In the genomic region with DNA sequence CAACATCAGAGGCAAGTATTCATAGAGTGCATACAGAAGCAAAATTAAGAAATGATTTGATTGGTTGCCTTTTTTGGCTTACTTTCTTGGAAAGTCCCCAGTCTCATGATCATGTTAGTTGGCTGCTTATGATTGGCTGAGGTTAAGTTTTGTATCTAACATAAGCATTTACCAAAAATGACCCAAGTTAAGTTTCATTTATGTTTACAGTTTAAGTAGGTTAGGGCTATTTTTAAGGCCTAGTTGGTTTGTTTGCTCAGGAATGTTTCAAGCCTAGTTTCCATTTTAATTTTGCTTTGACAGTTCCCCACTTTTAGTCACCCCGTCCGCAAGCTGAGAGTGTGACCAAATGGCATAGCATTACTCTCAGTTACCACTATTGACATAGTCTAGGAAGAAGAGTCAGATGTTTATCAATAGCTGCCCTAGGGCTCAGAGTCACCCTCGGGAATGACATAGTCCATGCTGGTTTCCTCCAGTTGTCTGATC, we compare ENCODE assay signal across 10 cellular contexts. TPM values are rescaled to one million over a fixed set of nuclear protein-coding genes. Genes with fewer than 3 reads are reported as not detected.
A peak's percentile ranks its signal among the peaks of the same experiment; 100 is the strongest.
DNase-seq lines count a peak whose midpoint lies in the region; ATAC-seq and TF ChIP-seq lines count a peak whose summit lies in the region.
"Had no signal": no experiment of that assay in that cellular context is flagged by ENCODE, and none has a peak within 500 bp of the region (broad histone marks: within the 10 kb centered on the region; RNA-seq: fewer than 3 reads in every experiment).

No MANE protein-coding gene starts in this region.

- DNase-seq in GM10266 (ENCODE audit: extremely low spot score) (peak; percentile 35), DMS153 (lab: John Stamatoyannopoulos, UW) (no peak), HuH-7 (ENCODE audit: low spot score) (no peak), NCI-H2081 (lab: John Stamatoyannopoulos, UW) (no peak)
- no peak for DNase-seq in activated T-helper 2 cell treated with anti-CD3 and anti-CD28 coated beads, Interferon-gamma antibody, Interleukin-2, Interleukin-4, amounts not matched to agents 10 μg/mL and 5 μg/mL and 100 μg/mL, durations not matched to agents 14 hours and 24 hours and 36 hours (ENCODE audit: low spot score)
- DNase-seq: NCI-H345; stimulated activated CD4-positive, alpha-beta T cell treated with anti-CD3 and anti-CD28 coated beads, Interleukin-4, amount 100 ng/mL, for 24 hours had no signal

- peaks cover 15% of the 10 kb centered on the region for H3K36me3 Mint-ChIP-seq in activated T-helper 2 cell treated with anti-CD3 and anti-CD28 coated beads, Interferon-gamma antibody, Interleukin-2, Interleukin-4, amounts not matched to agents 10 μg/mL and 5 μg/mL and 100 μg/mL, durations not matched to agents 14 hours and 24 hours and 36 hours (ENCODE audit: low read depth)

- H3K4me1 Mint-ChIP-seq in activated T-helper 2 cell treated with anti-CD3 and anti-CD28 coated beads, Interferon-gamma antibody, Interleukin-2, Interleukin-4, amounts not matched to agents 10 μg/mL and 5 μg/mL and 100 μg/mL, durations not matched to agents 14 hours and 24 hours and 36 hours (ENCODE audit: low read depth) = peaks cover 8% of the 10 kb centered on the region

- TF ChIP-seq CTCF in GM10266 (IDR thresholded peaks at IDR 0.05; ENCODE audit: control insufficient read depth, insufficient read depth, low read depth, missing control alignments) = no peak

- ATAC-seq in GM18519 (IDR thresholded peaks at IDR 0.05; ENCODE audit: low FRiP score, unreplicated experiment) = peak; percentile 61
- peak; percentile 67 for ATAC-seq in HG02885 (IDR thresholded peaks at IDR 0.05; ENCODE audit: poor library complexity, unreplicated experiment)
- ATAC-seq in GM21723 (IDR thresholded peaks at IDR 0.05; ENCODE audit: unreplicated experiment) = no peak

- no peak overlapping the region for H3K4me3 Mint-ChIP-seq in activated T-helper 2 cell treated with anti-CD3 and anti-CD28 coated beads, Interferon-gamma antibody, Interleukin-2, Interleukin-4, amounts not matched to agents 10 μg/mL and 5 μg/mL and 100 μg/mL, durations not matched to agents 14 hours and 24 hours and 36 hours (ENCODE audit: low read depth)

- H3K27ac Mint-ChIP-seq in activated T-helper 2 cell treated with anti-CD3 and anti-CD28 coated beads, Interferon-gamma antibody, Interleukin-2, Interleukin-4, amounts not matched to agents 10 μg/mL and 5 μg/mL and 100 μg/mL, durations not matched to agents 14 hours and 24 hours and 36 hours = peak overlapping the region; percentile 42

- intact Hi-C loops in activated T-helper 2 cell treated with anti-CD3 and anti-CD28 coated beads, Interferon-gamma antibody, Interleukin-2, Interleukin-4, amounts not matched to agents 10 μg/mL and 5 μg/mL and 100 μg/mL, durations not matched to agents 14 hours and 24 hours and 36 hours (cut with micrococcal nuclease) = no loop called here

- peaks cover 3% of the 10 kb centered on the region for H3K27me3 Mint-ChIP-seq in activated T-helper 2 cell treated with anti-CD3 and anti-CD28 coated beads, Interferon-gamma antibody, Interleukin-2, Interleukin-4, amounts not matched to agents 10 μg/mL and 5 μg/mL and 100 μg/mL, durations not matched to agents 14 hours and 24 hours and 36 hours (ENCODE audit: low read depth)

- H3K9me3 Mint-ChIP-seq in activated T-helper 2 cell treated with anti-CD3 and anti-CD28 coated beads, Interferon-gamma antibody, Interleukin-2, Interleukin-4, amounts not matched to agents 10 μg/mL and 5 μg/mL and 100 μg/mL, durations not matched to agents 14 hours and 24 hours and 36 hours = no peaks in the 10 kb centered on the region

RNA-seq across cellular contexts. Expression of gene DGKE, which starts 36.3 kb away (rescaled TPM):
- total RNA-seq in activated T-helper 2 cell treated with anti-CD3 and anti-CD28 coated beads, Interferon-gamma antibody, Interleukin-2, Interleukin-4, amounts not matched to agents 10 μg/mL and 5 μg/mL and 100 μg/mL, durations not matched to agents 14 hours and 24 hours and 36 hours = 26.5 and 28.9 TPM in 2 replicates

RNA-seq across cellular contexts. Expression of gene C17orf67, which starts 36.5 kb away (rescaled TPM):
- 3.7 and 4.2 TPM in 2 replicates for total RNA-seq in activated T-helper 2 cell treated with anti-CD3 and anti-CD28 coated beads, Interferon-gamma antibody, Interleukin-2, Interleukin-4, amounts not matched to agents 10 μg/mL and 5 μg/mL and 100 μg/mL, durations not matched to agents 14 hours and 24 hours and 36 hours

RNA-seq across cellular contexts. Expression of gene TRIM25, which starts 43.6 kb away (rescaled TPM):
- 76.5 and 85.9 TPM in 2 replicates for total RNA-seq in activated T-helper 2 cell treated with anti-CD3 and anti-CD28 coated beads, Interferon-gamma antibody, Interleukin-2, Interleukin-4, amounts not matched to agents 10 μg/mL and 5 μg/mL and 100 μg/mL, durations not matched to agents 14 hours and 24 hours and 36 hours
